In the genomic region with DNA sequence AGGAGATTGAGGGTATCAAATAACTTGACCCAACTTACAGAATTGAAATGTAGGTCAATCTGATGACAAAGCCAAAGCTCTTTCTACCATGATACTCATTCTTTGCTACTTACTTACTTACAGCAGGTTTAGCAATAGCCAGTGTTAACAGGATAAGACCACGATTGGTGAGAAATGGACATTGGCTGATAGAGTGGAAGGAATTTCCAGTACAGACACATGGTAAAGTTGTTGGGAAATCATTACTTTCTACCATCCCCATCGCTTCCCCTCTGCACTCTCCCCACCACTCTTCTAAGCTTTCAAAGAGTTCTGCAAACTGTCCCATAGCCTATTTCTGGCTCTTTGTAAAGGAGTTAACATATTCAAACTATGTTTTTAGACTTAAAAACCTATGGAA, we compare ENCODE assay signal across 15 cellular contexts.
DNase-seq lines count a peak whose midpoint lies in the region; ATAC-seq, FAIRE-seq and TF ChIP-seq lines count a peak whose summit lies in the region.
"Had no signal": no experiment of that assay in that cellular context is flagged by ENCODE, and none has a peak within 500 bp of the region (broad histone marks: within the 10 kb centered on the region; RNA-seq: fewer than 3 reads in every experiment).

No MANE protein-coding gene starts in this region.

- peaks cover 83% of the 10 kb centered on the region for H3K79me2 ChIP-seq in hepatocyte

- H3K27me3 Mint-ChIP-seq in immature natural killer cell (ENCODE audit: low read depth in 3 of 3): peaks cover 1 to 3% (median 3%) of the 10 kb centered on the region in 3 donors
- H3K27me3 Mint-ChIP-seq: CD8-positive, alpha-beta memory T cell; IgD-negative memory B cell had no signal

- no peak for TF ChIP-seq POLR2A in GM12891 (IDR thresholded peaks at IDR 0.05; ENCODE audit: low read depth, low read length)
- no peak for TF ChIP-seq POLR2A in NB4 (IDR thresholded peaks at IDR 0.05; ENCODE audit: extremely low read depth, insufficient read length)
- TF ChIP-seq POLR2A in stomach (IDR thresholded peaks at IDR 0.05): no peak

- H3K4me1 ChIP-seq in hepatocyte (ENCODE audit: insufficient read depth) (peaks cover 17% of the 10 kb centered on the region), stomach (peaks cover 24 to 90% (median 58%) of the 10 kb centered on the region in 4 donors)

- H3K4me3 Mint-ChIP-seq in immature natural killer cell: no peak overlapping the region
- H3K4me3 Mint-ChIP-seq: CD8-positive, alpha-beta memory T cell; IgD-negative memory B cell had no signal

- ATAC-seq in GM18498 (IDR thresholded peaks at IDR 0.05; ENCODE audit: unreplicated experiment): no peak

- no peak overlapping the region for H3K4me2 ChIP-seq in hepatocyte

- H3K27ac ChIP-seq in hepatocyte (peak overlapping the region; percentile 44), stomach (peak overlapping the region in 3 of 5 donors; percentile 8 to 27 (median 8))

- H3K9me3 ChIP-seq in hepatocyte (ENCODE audit: low read depth) (no peaks in the 10 kb centered on the region), stomach (no peaks in the 10 kb centered on the region)

- no peaks in the 10 kb centered on the region for H3K27me3 ChIP-seq in hepatocyte
- no peaks in the 10 kb centered on the region for H3K27me3 ChIP-seq in stomach

- H2AFZ ChIP-seq in hepatocyte: no peak overlapping the region

- FAIRE-seq in GM12891 (lab: Jason Lieb, UNC): peak; percentile 70
- FAIRE-seq: GM18507, H54 had no signal

- 93% methylated on average over 2 of the region's 2 CpGs for WGBS in hepatocyte (ENCODE audit: low lambda C conversion rate, missing lambda C conversion rate)
- WGBS in stomach, 5 donors: 77 to 91% (median 84%) methylated on average over 2 of the region's 2 CpGs

- H3K9me2 ChIP-seq in hepatocyte (replicated peaks; ENCODE audit: insufficient read depth): no peaks in the 10 kb centered on the region

- H3K27ac Mint-ChIP-seq in immature natural killer cell: no peak overlapping the region
- H3K27ac Mint-ChIP-seq: CD8-positive, alpha-beta memory T cell had no signal

- H3K4me1 Mint-ChIP-seq in immature natural killer cell: peaks cover 6 to 14% of the 10 kb centered on the region in 2 donors

- H3K4me3 ChIP-seq in NB4 (ENCODE audit: low read depth, low read length) (no peak overlapping the region), hepatocyte (no peak overlapping the region), stomach (no peak overlapping the region)

- TF ChIP-seq CTCF in NB4 (IDR thresholded peaks at IDR 0.05; ENCODE audit: low read depth, low read length) (no peak), hepatocyte (IDR thresholded peaks at IDR 0.05; ENCODE audit: poor library complexity) (no peak), stomach (IDR thresholded peaks at IDR 0.05) (no peak)

- H3K36me3 ChIP-seq in hepatocyte (replicated peaks; ENCODE audit: insufficient read depth, low read depth) (no peaks in the 10 kb centered on the region), stomach (peaks cover 0 to 9% (median 2%) of the 10 kb centered on the region in 4 donors)

- peaks cover 3% of the 10 kb centered on the region for H4K20me1 ChIP-seq in hepatocyte (ENCODE audit: insufficient read depth, poor library complexity, severe bottlenecking)

- no peak for DNase-seq in GM12891 (ENCODE audit: insufficient read length, low spot score)
- peak; percentile 17 for DNase-seq in NB4 (ENCODE audit: low read depth)
- DNase-seq in hepatocyte (ENCODE audit: low spot score): no peak
- DNase-seq in stomach: no peak
- no peak for DNase-seq in stimulated activated CD4-positive, alpha-beta T cell treated with anti-CD3 and anti-CD28 coated beads, Interleukin-4, amount 100 ng/mL, for 24 hours
- DNase-seq in immature natural killer cell: no peak
- DNase-seq: CD8-positive, alpha-beta memory T cell; NCI-H1092; NCI-H1694; NCI-H2107; NCI-H526 had no signal

- TF ChIP-seq EP300 in stomach (IDR thresholded peaks at IDR 0.05): no peak

- H3K9me3 Mint-ChIP-seq in immature natural killer cell: no peaks in the 10 kb centered on the region
- H3K9me3 Mint-ChIP-seq: CD8-positive, alpha-beta memory T cell; IgD-negative memory B cell had no signal

- intact Hi-C loops in stomach (cut with DNase I; ENCODE audit: low total_unique reads): no loop called here

- H3K36me3 Mint-ChIP-seq in immature natural killer cell: no peaks in the 10 kb centered on the region
- H3K36me3 Mint-ChIP-seq: CD8-positive, alpha-beta memory T cell had no signal

TF ChIP-seq in GM12891, 5 proteins besides CTCF, POLR2A, EP300 and RAD21:
- TF ChIP-seq POLR2AphosphoS5 (IDR thresholded peaks at IDR 0.05; ENCODE audit: low read depth, low read length): no peak
- TF ChIP-seq TAF1 (IDR thresholded peaks at IDR 0.05; ENCODE audit: low read depth, low read length): no peak
- no peak for TF ChIP-seq SPI1 (IDR thresholded peaks at IDR 0.05; ENCODE audit: low read depth, low read length)
- no peak for TF ChIP-seq PAX5 (IDR thresholded peaks at IDR 0.05; ENCODE audit: insufficient read depth, low read length, severe bottlenecking)
- TF ChIP-seq POU2F2 (IDR thresholded peaks at IDR 0.05; ENCODE audit: low read depth, low read length): no peak
